In the genomic region with DNA sequence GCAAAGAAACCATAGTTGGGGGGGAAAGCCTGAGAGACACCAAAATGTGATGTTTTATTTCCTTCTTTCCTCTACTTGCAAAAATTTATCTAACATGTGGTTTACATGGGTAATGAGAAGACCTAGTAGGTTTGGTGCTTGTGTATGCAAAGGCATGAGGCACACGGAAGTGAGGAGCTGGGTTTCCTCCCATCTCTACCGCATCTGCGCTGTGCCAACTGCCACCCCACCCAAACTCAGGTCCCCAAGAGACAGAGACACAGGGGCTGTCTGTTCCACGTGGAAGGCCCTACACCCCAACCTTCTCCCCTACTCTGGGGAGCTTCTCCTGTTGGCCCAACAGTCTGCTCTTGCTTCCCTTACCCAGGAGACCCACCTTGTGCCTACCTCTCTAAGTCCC, we compare ENCODE assay signal across 17 cellular contexts. TPM values are rescaled to one million over a fixed set of nuclear protein-coding genes. Genes with fewer than 3 reads are reported as not detected.
DNase-seq lines count a peak whose midpoint lies in the region; ATAC-seq lines count a peak whose summit lies in the region.
"Had no signal": no experiment of that assay in that cellular context is flagged by ENCODE, and none has a peak within 500 bp of the region (broad histone marks: within the 10 kb centered on the region; RNA-seq: fewer than 3 reads in every experiment).

No MANE protein-coding gene starts in this region.

- DNase-seq in activated naive CD4-positive, alpha-beta T cell treated with anti-CD3 and anti-CD28 coated beads, Interleukin-2, amount 10 ng/mL, durations not matched to agents 7 days and 5 days: no peak
- DNase-seq in activated naive CD4-positive, alpha-beta T cell treated with anti-CD3 and anti-CD28 coated beads, Interleukin-2, amount 50 U/mL, for 72 hours (ENCODE audit: low spot score in 2 of 2): no peak
- peak; percentile 25 for DNase-seq in activated CD8-positive, alpha-beta memory T cell treated with anti-CD3 and anti-CD28 coated beads, Interleukin-2, amount 50 U/mL, for 4 hours
- peak in 6 of 10 donors; percentile 36 to 74 (median 58) for DNase-seq in naive thymus-derived CD8-positive, alpha-beta T cell
- DNase-seq in NCI-H146 treated with DMSO at 0.1 percent for 48 hours (lab: John Stamatoyannopoulos, UW; ENCODE audit: unreplicated experiment) (no peak), NCI-H128 (lab: John Stamatoyannopoulos, UW; ENCODE audit: unreplicated experiment) (no peak)
- DNase-seq: adrenal gland, DMS53, IMR-90, left ventricle myocardium inferior, MG63, NCI-H146, NCI-H69 had no signal

- POLR2A ChIA-PET in naive thymus-derived CD8-positive, alpha-beta T cell (lab: Charles Lee): interaction anchor here (0.5 to 0.6 kb wide), 2 partner anchors 39 to 60 kb away, joined by 3 read pairs; no protein-coding TSS in a partner anchor

- H3K4me3 Mint-ChIP-seq in activated naive CD4-positive, alpha-beta T cell treated with anti-CD3 and anti-CD28 coated beads, Interleukin-2, amount 10 ng/mL, durations not matched to agents 7 days and 5 days: no peak overlapping the region
- H3K4me3 Mint-ChIP-seq in naive thymus-derived CD8-positive, alpha-beta T cell: peak overlapping the region; percentile 8 to 81 (median 62)
- H3K4me3 Mint-ChIP-seq: dendritic cell treated with granulocyte-macrophage colony-stimulating factor and Interleukin-4, amounts not matched to agents 40 ng/mL and 50 ng/mL, for 4 days had no signal

- H3K27ac Mint-ChIP-seq in activated naive CD4-positive, alpha-beta T cell treated with anti-CD3 and anti-CD28 coated beads, Interleukin-2, amount 10 ng/mL, durations not matched to agents 7 days and 5 days: peak overlapping the region; percentile 54
- peak overlapping the region in 1 of 2 donors; percentile 42 for H3K27ac Mint-ChIP-seq in activated naive CD4-positive, alpha-beta T cell treated with anti-CD3 and anti-CD28 coated beads, Interleukin-2, amount 50 U/mL, for 72 hours
- H3K27ac Mint-ChIP-seq in naive thymus-derived CD8-positive, alpha-beta T cell: peak overlapping the region; percentile 91 to 99 (median 97)
- H3K27ac Mint-ChIP-seq: dendritic cell treated with granulocyte-macrophage colony-stimulating factor and Interleukin-4, amounts not matched to agents 40 ng/mL and 50 ng/mL, for 4 days had no signal

- no peaks in the 10 kb centered on the region for H3K27me3 Mint-ChIP-seq in activated naive CD4-positive, alpha-beta T cell treated with anti-CD3 and anti-CD28 coated beads, Interleukin-2, amount 10 ng/mL, durations not matched to agents 7 days and 5 days
- H3K27me3 Mint-ChIP-seq in naive thymus-derived CD8-positive, alpha-beta T cell: no peaks in the 10 kb centered on the region
- H3K27me3 Mint-ChIP-seq: dendritic cell treated with granulocyte-macrophage colony-stimulating factor and Interleukin-4, amounts not matched to agents 40 ng/mL and 50 ng/mL, for 4 days had no signal

- H3K4me1 Mint-ChIP-seq in activated naive CD4-positive, alpha-beta T cell treated with anti-CD3 and anti-CD28 coated beads, Interleukin-2, amount 10 ng/mL, durations not matched to agents 7 days and 5 days: peaks cover 34% of the 10 kb centered on the region
- peaks cover 34 to 56% (median 53%) of the 10 kb centered on the region in 4 donors for H3K4me1 Mint-ChIP-seq in naive thymus-derived CD8-positive, alpha-beta T cell

- H3K36me3 Mint-ChIP-seq in activated naive CD4-positive, alpha-beta T cell treated with anti-CD3 and anti-CD28 coated beads, Interleukin-2, amount 10 ng/mL, durations not matched to agents 7 days and 5 days: peaks cover 9% of the 10 kb centered on the region
- H3K36me3 Mint-ChIP-seq in activated naive CD4-positive, alpha-beta T cell treated with anti-CD3 and anti-CD28 coated beads, Interleukin-2, amount 50 U/mL, for 72 hours: peaks cover 11 to 12% of the 10 kb centered on the region in 2 donors
- H3K36me3 Mint-ChIP-seq in naive thymus-derived CD8-positive, alpha-beta T cell: peaks cover 0 to 7% (median 4%) of the 10 kb centered on the region in 3 donors

- CTCF ChIA-PET in activated naive CD4-positive, alpha-beta T cell treated with anti-CD3 and anti-CD28 coated beads, Interleukin-2, amount 10 ng/mL, durations not matched to agents 7 days and 5 days (lab: Charles Lee): no interaction called here

- H3K9me3 Mint-ChIP-seq in activated naive CD4-positive, alpha-beta T cell treated with anti-CD3 and anti-CD28 coated beads, Interleukin-2, amount 10 ng/mL, durations not matched to agents 7 days and 5 days: no peaks in the 10 kb centered on the region
- no peaks in the 10 kb centered on the region for H3K9me3 Mint-ChIP-seq in activated naive CD4-positive, alpha-beta T cell treated with anti-CD3 and anti-CD28 coated beads, Interleukin-2, amount 50 U/mL, for 72 hours
- H3K9me3 Mint-ChIP-seq in naive thymus-derived CD8-positive, alpha-beta T cell: peaks cover 0 to 12% (median 0%) of the 10 kb centered on the region in 9 donors
- H3K9me3 Mint-ChIP-seq: dendritic cell treated with granulocyte-macrophage colony-stimulating factor and Interleukin-4, amounts not matched to agents 40 ng/mL and 50 ng/mL, for 4 days had no signal

- no peak for ATAC-seq in activated naive CD4-positive, alpha-beta T cell treated with anti-CD3 and anti-CD28 coated beads, Interleukin-2, amount 50 U/mL, for 72 hours
- ATAC-seq in naive thymus-derived CD8-positive, alpha-beta T cell: peak; percentile 65 to 77
- no peak for ATAC-seq in GM21360 (IDR thresholded peaks at IDR 0.05; ENCODE audit: unreplicated experiment)
- ATAC-seq in GM19467 (IDR thresholded peaks at IDR 0.05; ENCODE audit: unreplicated experiment): no peak
- ATAC-seq: SK-N-SH treated with all-trans-retinoic acid at 6 μM for 48 hours had no signal

RNA-seq across cellular contexts. Expression of gene RTL6, which starts 4.8 kb away (rescaled TPM):
- total RNA-seq in activated naive CD4-positive, alpha-beta T cell treated with anti-CD3 and anti-CD28 coated beads, Interleukin-2, amount 50 U/mL, for 72 hours: 1 to 10 TPM; 6.5 to 8.4 TPM
- 10 to 100 TPM; 15.7 to 16.7 TPM for total RNA-seq in naive thymus-derived CD8-positive, alpha-beta T cell
- 1 to 10 TPM; 3.9 to 8.7 (median 7.2) TPM for polyA plus RNA-seq in naive thymus-derived CD8-positive, alpha-beta T cell

Comparison
In these comparisons a context has a peak if more than half of its experiments do, and no peak if none do; other contexts are left out.
1. DNase-seq: peak in activated CD8-positive, alpha-beta memory T cell treated with anti-CD3 and anti-CD28 coated beads, Interleukin-2, amount 50 U/mL, for 4 hours (single experiment) and naive thymus-derived CD8-positive, alpha-beta T cell (6 of 10); none in activated naive CD4-positive, alpha-beta T cell treated with anti-CD3 and anti-CD28 coated beads, Interleukin-2, amount 10 ng/mL, durations not matched to agents 7 days and 5 days (single experiment), activated naive CD4-positive, alpha-beta T cell treated with anti-CD3 and anti-CD28 coated beads, Interleukin-2, amount 50 U/mL, for 72 hours (0 of 2), NCI-H146 treated with DMSO at 0.1 percent for 48 hours (single experiment) and NCI-H128 (single experiment).
2. ATAC-seq: peak in naive thymus-derived CD8-positive, alpha-beta T cell (2 of 2); none in activated naive CD4-positive, alpha-beta T cell treated with anti-CD3 and anti-CD28 coated beads, Interleukin-2, amount 50 U/mL, for 72 hours (0 of 2), GM21360 (single experiment) and GM19467 (single experiment).